In genomic region chr6:40563111-40563510, GRCh38 we compare ENCODE assay signal across 29 cellular contexts. TPM values are rescaled to one million over a fixed set of nuclear protein-coding genes. Genes with fewer than 3 reads are reported as not detected.
A peak's percentile ranks its signal among the peaks of the same experiment; 100 is the strongest.
DNase-seq lines count a peak whose midpoint lies in the region; ATAC-seq, FAIRE-seq and TF ChIP-seq lines count a peak whose summit lies in the region.
"Had no signal": no experiment of that assay in that cellular context is flagged by ENCODE, and none has a peak within 500 bp of the region (broad histone marks: within the 10 kb centered on the region; RNA-seq: fewer than 3 reads in every experiment).

No MANE protein-coding gene starts in this region.

- TF ChIP-seq CTCF in H1 (IDR thresholded peaks at IDR 0.05; ENCODE audit: control extremely low read depth in 1 of 3, insufficient read depth in 1 of 3, low read depth in 1 of 3, low read length in 3 of 3) (peak in 1 of 3 experiments; percentile 7; a peak in 1 of 4 replicates), neural crest cell (conservative IDR thresholded peaks at IDR 0.05) (no peak), body of pancreas (IDR thresholded peaks at IDR 0.05) (no peak)

- peak overlapping the region; percentile 2; the same call in 1 of the 2 replicates for H2BK12ac ChIP-seq in H1 (ENCODE audit: low read depth, low read length)

- H4K5ac ChIP-seq in H1 (ENCODE audit: insufficient read length, low read depth, low read length), result no peak overlapping the region

- no peaks in the 10 kb centered on the region for H3K79me2 ChIP-seq in H1 (ENCODE audit: control insufficient read depth in 1 of 2, insufficient read depth in 2 of 2, low read length in 2 of 2)

- H2AFZ ChIP-seq in H1 (ENCODE audit: low read length), result no peak overlapping the region
- H2AFZ ChIP-seq: PC-9 had no signal

- no peak overlapping the region for H3K14ac ChIP-seq in H1 (ENCODE audit: insufficient read length)

- H2BK120ac ChIP-seq in H1 (replicated peaks; ENCODE audit: low read depth, low read length), result no peak overlapping the region

- peak overlapping the region in 1 of 2 experiments; percentile 55; a peak in 2 of 4 replicates for H3K4me2 ChIP-seq in H1 (ENCODE audit: insufficient read depth in 1 of 2, low read depth in 2 of 2, low read length in 2 of 2)
- H3K4me2 ChIP-seq: BLaER1, PC-9 had no signal

- no peaks in the 10 kb centered on the region for H3K27me3 Mint-ChIP-seq in neural crest cell (ENCODE audit: low read depth)

- intact Hi-C loops in body of pancreas (cut with DNase I), result no loop called here
- intact Hi-C loops in left cardiac atrium (cut with DNase I), result no loop called here

- H3K4me1 Mint-ChIP-seq in neural crest cell, result no peaks in the 10 kb centered on the region

- POLR2A ChIA-PET in H1 (lab: Charles Lee; ENCODE audit: partially characterized antibody), result interaction anchor here (0.9 to 1.0 kb wide), 2 partner anchors 11 kb away, joined by 4 read pairs; no protein-coding TSS in a partner anchor

- no peak overlapping the region for H3K4me3 Mint-ChIP-seq in neural crest cell
- H3K4me3 Mint-ChIP-seq: CD4-positive, alpha-beta T cell had no signal

- H4K91ac ChIP-seq in H1 (replicated peaks; ENCODE audit: insufficient read length, low read length), result no peak overlapping the region

- DNase-seq in NCI-H82 (lab: John Stamatoyannopoulos, UW), result peak; percentile 63
- no peak for DNase-seq in NCI-H82 treated with DMSO at 0.1 percent for 48 hours (lab: John Stamatoyannopoulos, UW; ENCODE audit: unreplicated experiment)
- no peak for DNase-seq in H1 (ENCODE audit: low read depth in 1 of 2, low spot score in 2 of 2)
- DNase-seq in neural crest cell (ENCODE audit: low read depth, low spot score), result no peak
- no peak for DNase-seq in body of pancreas
- no peak for DNase-seq in left cardiac atrium
- DNase-seq in T-helper 2 cell, result no peak
- DNase-seq: CD4-positive, alpha-beta T cell; DMS53; HCEC 1CT; KBM-7; MV-4-11; NCI-H1105; NCI-H1436 treated with DMSO at 0.1 percent for 48 hours; NCI-H1930; NCI-H2227 treated with DMSO at 0.1 percent for 48 hours; NCI-H748 treated with DMSO at 0.1 percent for 48 hours; PC-9; Right ventricle myocardium superior; RPMI8226 had no signal

- no peak overlapping the region for H3K56ac ChIP-seq in H1 (replicated peaks; ENCODE audit: insufficient read length, low read depth, low read length)

- TF ChIP-seq POLR2A in H1 (IDR thresholded peaks at IDR 0.05; ENCODE audit: control extremely low read depth in 1 of 2, low read depth in 2 of 2, low read length in 2 of 2) (no peak), body of pancreas (IDR thresholded peaks at IDR 0.05) (no peak)

- no peak overlapping the region for H3K18ac ChIP-seq in H1 (ENCODE audit: extremely low read depth, low read length)

- no peak overlapping the region for H3K9ac ChIP-seq in H1 (replicated peaks in 1 of 4; ENCODE audit: extremely low read depth in 1 of 4, low read depth in 3 of 4, low read length in 3 of 4)
- H3K9ac ChIP-seq: BLaER1 had no signal

- H4K8ac ChIP-seq in H1 (ENCODE audit: extremely low read depth, insufficient read depth, low read length), result no peak overlapping the region; the same call in 1 of the 2 replicates

- H2BK5ac ChIP-seq in H1 (ENCODE audit: low read depth, low read length), result no peak overlapping the region

- no peak overlapping the region for H3K4ac ChIP-seq in H1 (replicated peaks; ENCODE audit: insufficient read length, low read depth, low read length)

- H2AK5ac ChIP-seq in H1 (ENCODE audit: low read depth, low read length), result peak overlapping the region; percentile 28; the same call in 1 of the 2 replicates

- no peaks in the 10 kb centered on the region; the same call in 1 of the 2 replicates for H3K23me2 ChIP-seq in H1 (ENCODE audit: low read depth, low read length)

- no peak overlapping the region for H3K4me3 ChIP-seq in H1 (ENCODE audit: extremely low read depth in 1 of 4, insufficient read depth in 2 of 4, low read depth in 3 of 4, low read length in 4 of 4)
- H3K4me3 ChIP-seq in body of pancreas, result no peak overlapping the region
- H3K4me3 ChIP-seq: BLaER1, PC-9, SJSA1 had no signal

- H3K27me3 ChIP-seq in H1 (replicated peaks in 1 of 4; ENCODE audit: control insufficient read depth in 3 of 4, extremely low read depth in 1 of 4, insufficient read depth in 3 of 4, low read length in 3 of 4), result no peaks in the 10 kb centered on the region
- no peaks in the 10 kb centered on the region for H3K27me3 ChIP-seq in body of pancreas
- H3K27me3 ChIP-seq: BLaER1, SJSA1 had no signal

- no peaks in the 10 kb centered on the region for H3K79me1 ChIP-seq in H1 (ENCODE audit: low read depth, low read length)

- H3K27ac Mint-ChIP-seq in neural crest cell (ENCODE audit: unreplicated experiment), result peak overlapping the region; percentile 17
- H3K27ac Mint-ChIP-seq: CD4-positive, alpha-beta T cell had no signal

- H4K20me1 ChIP-seq in H1 (replicated peaks in 1 of 2; ENCODE audit: control insufficient read depth in 1 of 2, insufficient read depth in 2 of 2, low read length in 2 of 2), result no peaks in the 10 kb centered on the region

- TF ChIP-seq RAD21 in H1 (IDR thresholded peaks at IDR 0.05 in 1 of 2, conservative IDR thresholded peaks at IDR 0.05 in 1 of 2; ENCODE audit: low read depth in 2 of 2, low read length in 2 of 2), result peak; percentile 0 to 23; a peak in 2 of 4 replicates

- ATAC-seq in body of pancreas (no peak), left cardiac atrium (no peak)

- H3K4me1 ChIP-seq in H1 (replicated peaks in 1 of 4; ENCODE audit: control insufficient read depth in 3 of 4, insufficient read depth in 4 of 4, low read length in 3 of 4) (peaks cover 4 to 14% (median 7%) of the 10 kb centered on the region in 4 experiments), body of pancreas (no peaks in the 10 kb centered on the region)
- H3K4me1 ChIP-seq: SJSA1 had no signal

- no peaks in the 10 kb centered on the region for H3K9me3 Mint-ChIP-seq in neural crest cell
- H3K9me3 Mint-ChIP-seq: CD4-positive, alpha-beta T cell had no signal

- no peaks in the 10 kb centered on the region for H3K36me3 Mint-ChIP-seq in neural crest cell (ENCODE audit: low read depth)

- H3K23ac ChIP-seq in H1 (ENCODE audit: insufficient read length), result no peak overlapping the region

- no peak overlapping the region; the same call in 1 of the 2 replicates for H2BK20ac ChIP-seq in H1 (ENCODE audit: low read length)

- no peak for TF ChIP-seq EP300 in H1 (IDR thresholded peaks at IDR 0.05; ENCODE audit: borderline replicate concordance in 1 of 2, low read depth in 2 of 2, low read length in 2 of 2)

- H3K9me3 ChIP-seq in H1 (ENCODE audit: insufficient read depth in 2 of 2, low read depth in 1 of 2, low read length in 1 of 2) (no peaks in the 10 kb centered on the region), body of pancreas (no peaks in the 10 kb centered on the region)
- H3K9me3 ChIP-seq: SJSA1 had no signal

- 65% methylated on average over 5 of the region's 5 CpGs; no CpG with 5 or more reads in 1 of the 2 experiments for WGBS in H1 (ENCODE audit: extremely low coverage in 1 of 2, insufficient coverage in 1 of 2, insufficient read length in 1 of 2, insufficient replicate concordance in 2 of 2, low coverage in 1 of 2, low lambda C conversion rate in 2 of 2, missing lambda C conversion rate in 1 of 2), 2 experiments
- 68 to 89% methylated on average over 4 to 5 of the region's 5 CpGs for WGBS in body of pancreas, 2 donors

- 0 out of 2 replicates have a peak overlapping the region, but pooled peaks have one; percentile 34 for H2BK15ac ChIP-seq in H1 (ENCODE audit: low read length)

- H3K27ac ChIP-seq in H1 (ENCODE audit: low read depth, low read length) (no peak overlapping the region), body of pancreas (no peak overlapping the region)
- H3K27ac ChIP-seq: BLaER1, PC-9, SJSA1 had no signal

- CTCF ChIA-PET in H1 (lab: Charles Lee; ENCODE audit: partially characterized antibody), result interaction anchor here (0.6 to 3.9 kb wide), 13 partner anchors 11 to 906 kb away, joined by 3 to 24 read pairs (median 5); partner anchors contain the start of gene LRFN2

- no peaks in the 10 kb centered on the region for H3K36me3 ChIP-seq in H1 (ENCODE audit: control insufficient read depth in 2 of 4, insufficient read depth in 4 of 4, low read length in 3 of 4)
- no peaks in the 10 kb centered on the region for H3K36me3 ChIP-seq in body of pancreas (replicated peaks in 1 of 2; ENCODE audit: insufficient read depth in 1 of 2, low read depth in 2 of 2)
- H3K36me3 ChIP-seq: SJSA1 had no signal

- FAIRE-seq in H1 (lab: Jason Lieb, UNC), result peak; percentile 24
- FAIRE-seq: D721Med, G401.6 had no signal

TF ChIP-seq in H1, 55 proteins besides CTCF, POLR2A, EP300 and RAD21 (continues in another document):
- TF ChIP-seq KDM5A (IDR thresholded peaks at IDR 0.05; ENCODE audit: low read length) (no peak), ATF2 (IDR thresholded peaks at IDR 0.05; ENCODE audit: low read length) (no peak), SP1 (IDR thresholded peaks at IDR 0.05; ENCODE audit: low read depth, low read length) (no peak), SUZ12 (IDR thresholded peaks at IDR 0.05; ENCODE audit: low read length) (no peak), RNF2 (IDR thresholded peaks at IDR 0.05; ENCODE audit: borderline replicate concordance, low read depth, low read length, missing control alignments, poor library complexity, severe bottlenecking) (no peak)

RNA-seq across cellular contexts. Expression of gene LRFN2, which starts 24.1 kb away (rescaled TPM):
- 2.3 TPM in 2 replicates for total RNA-seq in H1 (2021; fragmentation: NEBNext Ultra II Directional; extraction: Animal tissue kit (Norgen Biotek cat#: 25700))
- polyA plus RNA-seq in H1 (2011; rRNA removed), result 2.3 and 2.9 TPM in 2 replicates
- polyA plus RNA-seq in H1 (2011; cell fraction: cytosol; rRNA removed), result 2.1 TPM
- 5.0 TPM for polyA plus RNA-seq in H1 (2011; cell fraction: nucleus; rRNA removed)
- polyA plus RNA-seq in H1 (2012, experiment 1 of 2), result 0.64 to 1.5 TPM (median 1.2 TPM) in 4 replicates
- polyA plus RNA-seq in H1 (2012, experiment 2 of 2), result 0.75 TPM
- polyA plus RNA-seq in H1 (2013, experiment 1 of 2), result 2.1 TPM
- 2.3 TPM for polyA plus RNA-seq in H1 (2013, experiment 2 of 2)
- 3.2 and 3.8 TPM in 2 replicates for polyA minus RNA-seq in H1 (2011; rRNA and poly(A)+ RNA removed)
- polyA minus RNA-seq in H1 (2011; cell fraction: cytosol; rRNA and poly(A)+ RNA removed), result 2.9 TPM
- 6.2 TPM for polyA minus RNA-seq in H1 (2011; cell fraction: nucleus; rRNA and poly(A)+ RNA removed)
- total RNA-seq in neural crest cell, result 0.14 TPM in 1 of 2 replicates, not detected in the other
- under 1 TPM in 1 of 2 donors, not detected in 1; 0.33 TPM for total RNA-seq in body of pancreas
- total RNA-seq in left cardiac atrium, result not detected
- total RNA-seq: A172; CD4-positive, alpha-beta T cell; LHCN-M2; MCF 10A; NCI-H460; PC-9; Right ventricle myocardium superior; SJSA1 had no signal
- polyA plus RNA-seq: AG04450 had no signal
